ENCODE assay signal across 33 cellular contexts in genomic region chr12:63095369-63095967, GRCh38. TPM values are rescaled to one million over a fixed set of nuclear protein-coding genes. Genes with fewer than 3 reads are reported as not detected.
"Had no signal": no experiment of that assay in that cellular context is flagged by ENCODE, and none has a peak within 500 bp of the region (broad histone marks: within the 10 kb centered on the region; RNA-seq: fewer than 3 reads in every experiment).

No MANE protein-coding gene starts in this region.

- DNase-seq: activated CD4-positive, alpha-beta memory T cell treated with anti-CD3 and anti-CD28 coated beads, Interleukin-2, amount 10 ng/mL, durations not matched to agents 7 days and 5 days; activated CD4-positive, alpha-beta T cell treated with anti-CD3 and anti-CD28 coated beads for 1 hour; activated CD4-positive, alpha-beta T cell treated with anti-CD3 and anti-CD28 coated beads for 36 hours; activated CD4-positive, alpha-beta T cell treated with anti-CD3 and anti-CD28 coated beads for 48 hours; activated CD4-positive, alpha-beta T cell treated with anti-CD3 and anti-CD28 coated beads, Interleukin-2, amount 10 ng/mL, durations not matched to agents 7 days and 5 days; activated CD4-positive, alpha-beta T cell treated with anti-CD3 and anti-CD28 coated beads, Interleukin-2, amount 50 U/mL, for 48 hours; activated CD4-positive, CD25-positive, alpha-beta regulatory T cell; activated CD8-positive, alpha-beta memory T cell treated with anti-CD3 and anti-CD28 coated beads for 24 hours; activated CD8-positive, alpha-beta memory T cell treated with anti-CD3 and anti-CD28 coated beads, Interleukin-2, amount 10 ng/mL, durations not matched to agents 7 days and 5 days; activated CD8-positive, alpha-beta memory T cell treated with anti-CD3 and anti-CD28 coated beads, Interleukin-2, amount 50 U/mL, for 48 hours; activated CD8-positive, alpha-beta T cell treated with anti-CD3 and anti-CD28 coated beads, Interleukin-2, amount 10 ng/mL, durations not matched to agents 7 days and 5 days; activated effector memory CD4-positive, alpha-beta T cell treated with Interleukin-2 at 50 U/mL for 16 hours; activated gamma-delta T cell; activated naive CD4-positive, alpha-beta T cell treated with anti-CD3 and anti-CD28 coated beads, Interleukin-2, amount 10 ng/mL, durations not matched to agents 7 days and 5 days; activated naive CD4-positive, alpha-beta T cell treated with Interleukin-2 at 50 U/mL for 16 hours; activated naive CD8-positive, alpha-beta T cell treated with anti-CD3 and anti-CD28 coated beads, Interleukin-2, amount 10 ng/mL, durations not matched to agents 7 days and 5 days; activated naive CD8-positive, alpha-beta T cell treated with anti-CD3 and anti-CD28 coated beads, Interleukin-2, amount 50 U/mL, for 24 hours; activated T-cell treated with anti-CD3 and anti-CD28 coated beads, Interleukin-2, amount 50 U/mL, for 24 hours; activated T-cell treated with anti-CD3 and anti-CD28 coated beads, Interleukin-2, amount 50 U/mL, for 48 hours; aorta; body of pancreas; brain microvascular endothelial cell; cerebellar nuclear complex; T-cell; T-helper 17 cell had no signal

- H3K27ac ChIP-seq: body of pancreas, brain microvascular endothelial cell, breast epithelium, VCaP had no signal

- H3K4me1 ChIP-seq: body of pancreas, breast epithelium had no signal

- H3K9me3 ChIP-seq: body of pancreas, breast epithelium had no signal

- H3K27me3 ChIP-seq: body of pancreas, brain microvascular endothelial cell had no signal

- H3K4me3 ChIP-seq: body of pancreas, breast epithelium had no signal

- FAIRE-seq: astrocyte, TTC549 had no signal

- ATAC-seq: activated CD4-positive, alpha-beta T cell treated with anti-CD3 and anti-CD28 coated beads for 36 hours; activated CD4-positive, CD25-positive, alpha-beta regulatory T cell treated with anti-CD3 and anti-CD28 coated beads, Interleukin-2, amount 50 U/mL, for 24 hours; activated CD8-positive, alpha-beta memory T cell treated with anti-CD3 and anti-CD28 coated beads, Interleukin-2, amount 10 ng/mL, durations not matched to agents 7 days and 5 days; activated CD8-positive, alpha-beta T cell treated with anti-CD3 and anti-CD28 coated beads, Interleukin-2, amount 10 ng/mL, durations not matched to agents 7 days and 5 days; activated naive CD8-positive, alpha-beta T cell treated with anti-CD3 and anti-CD28 coated beads, Interleukin-2, amount 50 U/mL, for 24 hours; body of pancreas; T-cell; T-helper 17 cell had no signal

- H3K36me3 ChIP-seq: brain microvascular endothelial cell, breast epithelium had no signal

RNA-seq across cellular contexts. Expression of gene AVPR1A, which starts 55.5 kb away (rescaled TPM):
- total RNA-seq: activated CD4-positive, alpha-beta memory T cell treated with anti-CD3 and anti-CD28 coated beads, Interleukin-2, amount 10 ng/mL, durations not matched to agents 7 days and 5 days; activated CD4-positive, alpha-beta T cell treated with anti-CD3 and anti-CD28 coated beads for 36 hours; activated CD4-positive, alpha-beta T cell treated with anti-CD3 and anti-CD28 coated beads, Interleukin-2, amount 10 ng/mL, durations not matched to agents 7 days and 5 days; activated CD8-positive, alpha-beta memory T cell treated with anti-CD3 and anti-CD28 coated beads, Interleukin-2, amount 10 ng/mL, durations not matched to agents 7 days and 5 days; activated CD8-positive, alpha-beta T cell treated with anti-CD3 and anti-CD28 coated beads, Interleukin-2, amount 10 ng/mL, durations not matched to agents 7 days and 5 days; activated naive CD8-positive, alpha-beta T cell treated with anti-CD3 and anti-CD28 coated beads, Interleukin-2, amount 10 ng/mL, durations not matched to agents 7 days and 5 days; activated T-helper 2 cell treated with anti-CD3 and anti-CD28 coated beads, Interferon-gamma antibody, Interleukin-2, Interleukin-4, amounts not matched to agents 10 μg/mL and 5 μg/mL and 100 μg/mL, durations not matched to agents 14 hours and 24 hours and 36 hours; T-helper 1 cell treated with Interleukin-12 subunit alpha and Interleukin-12 subunit beta and Interleukin-4 antibody, amounts not matched to agents 30 ng/mL and 1 ng/mL, for 36 hours; T-helper 2 cell treated with Interferon-gamma antibody and Interleukin-4, amounts not matched to agents 100 ng/mL and 5 ng/mL, for 36 hours had no signal
